ENCODE assay signal across 2 cellular contexts in genomic region chr7:41711283-41712064, GRCh38.
TF ChIP-seq lines count a peak whose summit lies in the region.

No MANE protein-coding gene starts in this region.

TF ChIP-seq in HCT116, 20 proteins besides CTCF, POLR2A, EP300 and RAD21:
- no peak for TF ChIP-seq REST (IDR thresholded peaks at IDR 0.05; ENCODE audit: low read depth)
- no peak for TF ChIP-seq EZH2phosphoT487 (IDR thresholded peaks at IDR 0.05; ENCODE audit: borderline replicate concordance)
- no peak for TF ChIP-seq SP1 (IDR thresholded peaks at IDR 0.05; ENCODE audit: low read depth)
- no peak for TF ChIP-seq POLR2AphosphoS5 (IDR thresholded peaks at IDR 0.05; ENCODE audit: low read depth, low read length)
- TF ChIP-seq ATF3 (IDR thresholded peaks at IDR 0.05), result no peak
- no peak for TF ChIP-seq SRF (IDR thresholded peaks at IDR 0.05; ENCODE audit: low read depth)
- TF ChIP-seq CEBPB (IDR thresholded peaks at IDR 0.05; ENCODE audit: low read depth), result no peak
- TF ChIP-seq ZFX (IDR thresholded peaks at IDR 0.05), result no peak
- no peak for TF ChIP-seq TCF7L2 (IDR thresholded peaks at IDR 0.05; ENCODE audit: borderline replicate concordance, extremely low read depth, insufficient read depth, insufficient read length)
- TF ChIP-seq SIN3A (IDR thresholded peaks at IDR 0.05; ENCODE audit: low read depth), result no peak
- no peak for TF ChIP-seq FOSL1 (IDR thresholded peaks at IDR 0.05; ENCODE audit: low read depth)
- TF ChIP-seq JUND (IDR thresholded peaks at IDR 0.05), result no peak
- no peak for TF ChIP-seq ZBTB33 (IDR thresholded peaks at IDR 0.05; ENCODE audit: extremely low read depth, insufficient replicate concordance, low read length)
- no peak for TF ChIP-seq CBX3 (IDR thresholded peaks at IDR 0.05; ENCODE audit: low read depth)
- TF ChIP-seq ELF1 (IDR thresholded peaks at IDR 0.05; ENCODE audit: borderline replicate concordance, low read depth), result no peak
- no peak for TF ChIP-seq YY1 (IDR thresholded peaks at IDR 0.05; ENCODE audit: extremely low read depth, insufficient replicate concordance, low read depth, low read length)
- no peak for TF ChIP-seq EGR1 (IDR thresholded peaks at IDR 0.05; ENCODE audit: low read depth)

TF ChIP-seq in WTC11, 78 proteins besides CTCF, POLR2A, EP300 and RAD21 (continued from another document):
- TF ChIP-seq ATF2 (CRISPR knock-in tag; IDR thresholded peaks at IDR 0.05; ENCODE audit: borderline replicate concordance, low read depth), result no peak
- no peak for TF ChIP-seq TCF7 (CRISPR knock-in tag; IDR thresholded peaks at IDR 0.05; ENCODE audit: low read depth)
- no peak for TF ChIP-seq JAZF1 (CRISPR knock-in tag; IDR thresholded peaks at IDR 0.05)
- TF ChIP-seq NFATC4 (CRISPR knock-in tag; IDR thresholded peaks at IDR 0.05), result no peak
- no peak for TF ChIP-seq ZNF396 (CRISPR knock-in tag; IDR thresholded peaks at IDR 0.05; ENCODE audit: borderline replicate concordance)
- no peak for TF ChIP-seq ZNF423 (CRISPR knock-in tag; IDR thresholded peaks at IDR 0.05)
- TF ChIP-seq FOXP1 (CRISPR knock-in tag; IDR thresholded peaks at IDR 0.05; ENCODE audit: borderline replicate concordance), result no peak
- no peak for TF ChIP-seq ZNF232 (CRISPR knock-in tag; IDR thresholded peaks at IDR 0.05)
- TF ChIP-seq SMAD4 (CRISPR knock-in tag; IDR thresholded peaks at IDR 0.05), result no peak
TF ChIP-seq in WTC11: peak in this region for 0.
